19 cellular contexts compared by ENCODE assay signal in genomic region chr2:181812106-181812745, GRCh38.
DNase-seq lines count a peak whose midpoint lies in the region; ATAC-seq, FAIRE-seq and TF ChIP-seq lines count a peak whose summit lies in the region.
"Had no signal": no experiment of that assay in that cellular context is flagged by ENCODE, and none has a peak within 500 bp of the region (broad histone marks: within the 10 kb centered on the region; RNA-seq: fewer than 3 reads in every experiment).

No MANE protein-coding gene starts in this region.

- H3K79me2 ChIP-seq in K562 (ENCODE audit: control insufficient read depth, insufficient read depth, low read length): no peaks in the 10 kb centered on the region

- no peak for TF ChIP-seq EP300 in K562 (IDR thresholded peaks at IDR 0.05; ENCODE audit: low read length)

- in situ Hi-C loops in K562 (cut with MboI): no loop called here

- H3K4me1 ChIP-seq in left ventricle myocardium inferior (peaks cover 23% of the 10 kb centered on the region), K562 (replicated peaks in 1 of 2; ENCODE audit: control insufficient read depth in 2 of 2, insufficient read depth in 2 of 2, low read length in 2 of 2) (peaks cover 0 to 26% of the 10 kb centered on the region in 2 experiments; a peak in 3 of 5 replicates), uterus (no peaks in the 10 kb centered on the region)

- POLR2A ChIA-PET in K562 (lab: Yijun Ruan, JAX): interaction anchor here (0.6 to 1.1 kb wide), 3 partner anchors 10 to 717 kb away, joined by 3 to 4 read pairs (median 3); no protein-coding TSS in a partner anchor

- 19% methylated on average over 2 of the region's 2 CpGs for WGBS in K562 (ENCODE audit: insufficient coverage, low coverage, missing lambda C conversion rate)

- TF ChIP-seq CTCF in left ventricle myocardium inferior (IDR thresholded peaks at IDR 0.05; ENCODE audit: borderline replicate concordance) (no peak), K562 (IDR thresholded peaks at IDR 0.05 in 2 of 3, conservative IDR thresholded peaks at IDR 0.05 in 1 of 3; ENCODE audit: insufficient read depth in 2 of 3, low read depth in 1 of 3, low read length in 3 of 3) (no peak), uterus (IDR thresholded peaks at IDR 0.05) (no peak)

- H4K20me1 ChIP-seq in K562 (replicated peaks; ENCODE audit: control insufficient read depth, insufficient read depth, low read length): no peaks in the 10 kb centered on the region

- no peak for TF ChIP-seq RAD21 in K562 (CRISPR knock-in tag; conservative IDR thresholded peaks at IDR 0.05 in 1 of 2, IDR thresholded peaks at IDR 0.05 in 1 of 2)

- H3K4me3 ChIP-seq in left ventricle myocardium inferior (no peak overlapping the region), K562 (no peak overlapping the region), uterus (no peak overlapping the region)

- intact Hi-C loops in left ventricle myocardium inferior (cut with micrococcal nuclease) (no loop called here), left ventricle myocardium superior (cut with micrococcal nuclease) (no loop called here), K562 (cut with micrococcal nuclease) (loop anchor here (5.0 kb wide), 1 partner anchor 80 kb away; the partner anchor contains the start of gene ITPRID2), uterus (cut with DNase I; ENCODE audit: low total_unique reads) (no loop called here)

- DNase-seq in left ventricle myocardium inferior: no peak
- no peak for DNase-seq in left ventricle myocardium superior
- DNase-seq in K562 (ENCODE audit: extremely low read depth in 1 of 4, low spot score in 3 of 4): no peak
- peak; percentile 67 for DNase-seq in iris pigment epithelial cell (ENCODE audit: low read depth)
- DNase-seq in uterus: no peak
- DNase-seq in DMS153 (lab: John Stamatoyannopoulos, UW): no peak
- no peak for DNase-seq in islet precursor cell
- DNase-seq: ACHN; activated CD4-positive, alpha-beta T cell treated with anti-CD3 and anti-CD28 coated beads for 36 hours; activated naive CD4-positive, alpha-beta T cell treated with anti-CD3 and anti-CD28 coated beads, Interleukin-2, amount 10 ng/mL, durations not matched to agents 7 days and 5 days; CD8-positive, alpha-beta memory T cell; central memory CD4-positive, alpha-beta T cell; GF-D8; left cardiac atrium; NCI-H1930; NCI-H69; nephron progenitor cell had no signal

- no TSS peak for BruUV-seq in K562 (replicated peaks; lab: Mats Ljungman, UMichigan)

- no peaks in the 10 kb centered on the region for H3K27me3 ChIP-seq in left ventricle myocardium inferior (ENCODE audit: low read depth)
- H3K27me3 ChIP-seq in K562 (ENCODE audit: control insufficient read depth in 2 of 2, insufficient read depth in 2 of 2, low read length in 2 of 2): no peaks in the 10 kb centered on the region
- H3K27me3 ChIP-seq in uterus: no peaks in the 10 kb centered on the region

- peak overlapping the region; percentile 68 for H3K27ac ChIP-seq in left ventricle myocardium inferior (replicated peaks)
- H3K27ac ChIP-seq in K562 (ENCODE audit: extremely low read depth, low read depth, low read length): peak overlapping the region; percentile 3; the same call in 1 of the 3 replicates
- peak overlapping the region; percentile 17 to 71 for H3K27ac ChIP-seq in uterus

- FAIRE-seq in K562 (lab: Jason Lieb, UNC): no peak
- FAIRE-seq: GM19239 had no signal

- H2AFZ ChIP-seq in K562 (ENCODE audit: low read depth, low read length): peak overlapping the region; percentile 80

- TF ChIP-seq POLR2A in K562 (conservative IDR thresholded peaks at IDR 0.05): no peak
- TF ChIP-seq POLR2A in uterus (IDR thresholded peaks at IDR 0.05): no peak

- ATAC-seq in left ventricle myocardium superior: no peak
- no peak for ATAC-seq in K562
- no peak for ATAC-seq in GM19463 (IDR thresholded peaks at IDR 0.05; ENCODE audit: unreplicated experiment)
- ATAC-seq: activated CD4-positive, alpha-beta T cell treated with anti-CD3 and anti-CD28 coated beads for 36 hours had no signal

- H3K9me3 ChIP-seq in left ventricle myocardium inferior (replicated peaks): no peaks in the 10 kb centered on the region
- no peaks in the 10 kb centered on the region for H3K9me3 ChIP-seq in K562 (replicated peaks; ENCODE audit: control insufficient read depth, insufficient read depth, low read depth, low read length)
- H3K9me3 ChIP-seq in uterus: no peaks in the 10 kb centered on the region

- no peaks in the 10 kb centered on the region for H3K36me3 ChIP-seq in left ventricle myocardium inferior
- H3K36me3 ChIP-seq in K562 (ENCODE audit: control insufficient read depth, insufficient read depth, low read length): no peaks in the 10 kb centered on the region
- no peaks in the 10 kb centered on the region for H3K36me3 ChIP-seq in uterus

- H3K4me2 ChIP-seq in K562 (ENCODE audit: insufficient read depth, low read length): no peak overlapping the region

- H3K9ac ChIP-seq in K562 (ENCODE audit: insufficient read depth in 1 of 2, low read depth in 2 of 2, low read length in 2 of 2): no peak overlapping the region

- CTCF ChIA-PET in K562 (lab: Yijun Ruan, JAX; ENCODE audit: low intra/inter-chr PET ratio): no interaction called here

- H3K9me1 ChIP-seq in K562 (ENCODE audit: control insufficient read depth, insufficient read depth, low read length): no peaks in the 10 kb centered on the region

TF ChIP-seq in K562, 482 proteins besides CTCF, POLR2A, EP300 and RAD21:
- TF ChIP-seq ZNF766 (CRISPR knock-in tag; conservative IDR thresholded peaks at IDR 0.05): 0 out of 2 replicates have a peak, but pooled peaks have one; percentile 24
- TF ChIP-seq USF1 (CRISPR knock-in tag; IDR thresholded peaks at IDR 0.05): no peak

Comparison
In these comparisons a context has a peak if more than half of its experiments do, and no peak if none do; other contexts are left out.
1. H3K27ac ChIP-seq: peak in every context shown above with its lines; median percentile 68 in left ventricle myocardium inferior; 44 in uterus; 3 in K562.